ENCODE assay signal across 23 cellular contexts in the genomic region with DNA sequence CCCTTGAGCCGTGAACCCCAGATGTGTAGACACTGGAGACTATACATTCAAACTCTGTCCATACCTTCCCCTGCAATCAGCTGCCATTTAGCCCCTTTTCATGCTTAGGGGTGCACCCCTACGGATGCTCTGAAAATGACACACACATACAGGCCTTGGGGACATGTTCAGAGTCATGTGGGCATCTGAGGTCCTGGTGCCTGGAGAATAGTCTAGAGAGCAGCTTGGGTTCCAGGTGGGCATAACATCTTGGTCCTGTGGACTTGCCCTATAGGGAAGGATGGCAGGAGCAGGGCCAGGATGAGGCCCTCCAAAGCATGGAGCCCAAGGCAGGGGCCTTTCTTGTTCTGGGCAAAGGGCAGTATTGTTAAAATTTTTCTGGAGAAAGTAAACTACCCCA.
"Had no signal": no experiment of that assay in that cellular context is flagged by ENCODE, and none has a peak within 500 bp of the region (broad histone marks: within the 10 kb centered on the region; RNA-seq: fewer than 3 reads in every experiment).

No MANE protein-coding gene starts in this region.

- H3K9me3 ChIP-seq: colonic mucosa, gastrocnemius medialis had no signal

- H3K27ac ChIP-seq: colonic mucosa, coronary artery, dorsolateral prefrontal cortex, epithelial cell of prostate, esophagus squamous epithelium, foreskin keratinocyte, gastrocnemius medialis, gastroesophageal sphincter, heart left ventricle had no signal

- ATAC-seq: effector memory CD8-positive, alpha-beta T cell; esophagus mucosa; foreskin keratinocyte; gastrocnemius medialis; gastroesophageal sphincter; heart left ventricle had no signal

- H3K4me3 Mint-ChIP-seq: dendritic cell treated with granulocyte-macrophage colony-stimulating factor and Interleukin-4, amounts not matched to agents 40 ng/mL and 50 ng/mL, for 4 days; effector memory CD8-positive, alpha-beta T cell; endodermal cell had no signal

- H3K36me3 ChIP-seq: colonic mucosa, esophagus squamous epithelium, gastrocnemius medialis, gastroesophageal sphincter, heart left ventricle had no signal

- H3K4me1 Mint-ChIP-seq: endodermal cell had no signal

- H3K27me3 ChIP-seq: colonic mucosa, dorsolateral prefrontal cortex, foreskin keratinocyte had no signal

- H3K4me1 ChIP-seq: colonic mucosa, esophagus squamous epithelium, foreskin keratinocyte, gastrocnemius medialis, gastroesophageal sphincter, heart left ventricle had no signal

- H3K27ac Mint-ChIP-seq: dendritic cell treated with granulocyte-macrophage colony-stimulating factor and Interleukin-4, amounts not matched to agents 40 ng/mL and 50 ng/mL, for 4 days; effector memory CD8-positive, alpha-beta T cell; endodermal cell had no signal

- DNase-seq: colonic mucosa; cortex of kidney; dermis blood vessel endothelial cell; dorsolateral prefrontal cortex; effector CD4-positive, alpha-beta T cell; effector CD8-positive, alpha-beta T cell; effector memory CD4-positive, alpha-beta T cell; effector memory CD8-positive, alpha-beta T cell; endodermal cell; erythroblast; esophagus squamous epithelium; foreskin fibroblast; foreskin keratinocyte; foreskin melanocyte; gastrocnemius medialis; glutamatergic neuron; head of caudate nucleus; heart left ventricle had no signal

- H3K4me3 ChIP-seq: colonic mucosa, coronary artery, dorsolateral prefrontal cortex, esophagus squamous epithelium, gastrocnemius medialis, gastroesophageal sphincter, heart left ventricle had no signal

- H3K9me3 Mint-ChIP-seq: effector memory CD8-positive, alpha-beta T cell had no signal
